ENCODE assay signal across 17 cellular contexts in the genomic region with DNA sequence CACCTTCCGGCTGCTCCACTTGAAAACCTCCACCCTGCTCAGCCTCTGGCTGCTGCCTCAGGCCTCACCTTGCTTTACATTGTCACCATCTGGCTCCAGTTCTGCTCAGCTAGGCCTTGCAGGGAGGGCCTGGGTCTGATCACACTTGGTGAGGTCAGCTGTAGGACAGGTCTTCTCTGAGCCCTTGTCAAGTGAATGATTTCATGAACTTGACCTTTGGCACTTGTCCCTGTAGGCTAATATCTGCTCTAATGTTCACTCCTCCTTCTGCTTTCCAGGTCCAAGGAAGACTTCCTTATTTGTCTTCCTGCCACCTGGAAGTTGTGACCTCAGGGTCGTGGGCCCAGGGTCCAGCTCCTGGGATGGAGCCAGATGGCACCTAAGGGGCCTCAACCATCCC. TPM values are rescaled to one million over a fixed set of nuclear protein-coding genes. Genes with fewer than 3 reads are reported as not detected.
A peak's percentile ranks its signal among the peaks of the same experiment; 100 is the strongest.
DNase-seq lines count a peak whose midpoint lies in the region; ATAC-seq, FAIRE-seq and TF ChIP-seq lines count a peak whose summit lies in the region.
"Had no signal": no experiment of that assay in that cellular context is flagged by ENCODE, and none has a peak within 500 bp of the region (broad histone marks: within the 10 kb centered on the region; RNA-seq: fewer than 3 reads in every experiment).

No MANE protein-coding gene starts in this region.

- no peaks in the 10 kb centered on the region for H3K9me3 ChIP-seq in BLaER1
- no peaks in the 10 kb centered on the region for H3K9me3 ChIP-seq in HepG2 (ENCODE audit: low read length)
- H3K9me3 ChIP-seq: SJSA1 had no signal

- H3K27me3 Mint-ChIP-seq in activated T-helper 17 cell treated with anti-CD3 and anti-CD28 coated beads, Interleukin-2, amount 50 U/mL, for 72 hours: no peaks in the 10 kb centered on the region

- no peak overlapping the region for H3K4me3 ChIP-seq in BLaER1
- H3K4me3 ChIP-seq in HepG2 (replicated peaks in 1 of 3; ENCODE audit: insufficient read depth in 1 of 3, low read depth in 2 of 3, low read length in 3 of 3): no peak overlapping the region
- H3K4me3 ChIP-seq: PC-9, SJSA1 had no signal

- H3K36me3 ChIP-seq in BLaER1: peaks cover 78% of the 10 kb centered on the region
- peaks cover 53 to 78% of the 10 kb centered on the region in 2 experiments for H3K36me3 ChIP-seq in HepG2 (replicated peaks in 1 of 2; ENCODE audit: control insufficient read depth in 1 of 2, insufficient read depth in 2 of 2, low read length in 2 of 2)
- H3K36me3 ChIP-seq: SJSA1 had no signal

- no peak overlapping the region for H3K4me3 Mint-ChIP-seq in activated T-helper 17 cell treated with anti-CD3 and anti-CD28 coated beads, Interleukin-2, amount 50 U/mL, for 72 hours
- H3K4me3 Mint-ChIP-seq in stimulated activated effector memory CD8-positive, alpha-beta T cell treated with anti-CD3 and anti-CD28 coated beads, Interleukin-12 subunit alpha, Interleukin-12 subunit beta, amount 100 ng/mL, for 72 hours: no peak overlapping the region

- peak overlapping the region; percentile 10 for H3K27ac Mint-ChIP-seq in activated T-helper 17 cell treated with anti-CD3 and anti-CD28 coated beads, Interleukin-2, amount 50 U/mL, for 72 hours
- H3K27ac Mint-ChIP-seq in stimulated activated effector memory CD8-positive, alpha-beta T cell treated with anti-CD3 and anti-CD28 coated beads, Interleukin-12 subunit alpha, Interleukin-12 subunit beta, amount 100 ng/mL, for 72 hours: peak overlapping the region; percentile 38

- CTCF ChIA-PET in HepG2 (lab: Yijun Ruan, JAX; ENCODE audit: low intra/inter-chr PET ratio, low total read pairs): no interaction called here

- H3K9ac ChIP-seq in BLaER1 (no peak overlapping the region), HepG2 (ENCODE audit: insufficient read depth, low read depth, low read length) (no peak overlapping the region)

- no peaks in the 10 kb centered on the region for H3K9me3 Mint-ChIP-seq in activated T-helper 17 cell treated with anti-CD3 and anti-CD28 coated beads, Interleukin-2, amount 50 U/mL, for 72 hours
- no peaks in the 10 kb centered on the region for H3K9me3 Mint-ChIP-seq in stimulated activated effector memory CD8-positive, alpha-beta T cell treated with anti-CD3 and anti-CD28 coated beads, Interleukin-12 subunit alpha, Interleukin-12 subunit beta, amount 100 ng/mL, for 72 hours
- H3K9me3 Mint-ChIP-seq: CD8-positive, alpha-beta memory T cell had no signal

- no TSS peak for BruUV-seq in HepG2 (replicated peaks; lab: Mats Ljungman, UMichigan)

- no peak for TF ChIP-seq RAD21 in HepG2 (CRISPR knock-in tag; IDR thresholded peaks at IDR 0.05)

- in situ Hi-C loops in HepG2 (cut with HindIII; ENCODE audit: extremely low pct_ligation_motif_present, low pct_unique_long_range_greater_than_20kb): no loop called here

- WGBS in HepG2 (ENCODE audit: low lambda C conversion rate): 86% methylated on average over 2 of the region's 2 CpGs

- TF ChIP-seq EP300 in HepG2 (IDR thresholded peaks at IDR 0.05; ENCODE audit: low read depth in 2 of 2, low read length in 2 of 2) (no peak), HepG2 (CRISPR knock-in tag; IDR thresholded peaks at IDR 0.05; ENCODE audit: borderline replicate concordance) (no peak)

- no peak for TF ChIP-seq POLR2A in HepG2 (IDR thresholded peaks at IDR 0.05; ENCODE audit: insufficient read depth in 1 of 2, low read depth in 2 of 2, low read length in 2 of 2)

- H3K4me1 ChIP-seq in BLaER1: peaks cover 47% of the 10 kb centered on the region
- peaks cover 23% of the 10 kb centered on the region for H3K4me1 ChIP-seq in HepG2 (ENCODE audit: insufficient read depth, low read length)
- H3K4me1 ChIP-seq: SJSA1 had no signal

- H4K20me1 ChIP-seq in BLaER1 (no peaks in the 10 kb centered on the region), HepG2 (ENCODE audit: insufficient read depth, low read length) (peaks cover 22% of the 10 kb centered on the region; the same call in 1 of the 2 replicates)

- POLR2A ChIA-PET in HepG2 (lab: Yijun Ruan, JAX): interaction anchor here (1.4 to 2.0 kb wide), 2 partner anchors 78 to 135 kb away, joined by 4 read pairs; a partner anchor contains a TSS

- no peaks in the 10 kb centered on the region for H3K36me3 Mint-ChIP-seq in activated T-helper 17 cell treated with anti-CD3 and anti-CD28 coated beads, Interleukin-2, amount 50 U/mL, for 72 hours (ENCODE audit: low read depth)
- no peaks in the 10 kb centered on the region for H3K36me3 Mint-ChIP-seq in stimulated activated effector memory CD8-positive, alpha-beta T cell treated with anti-CD3 and anti-CD28 coated beads, Interleukin-12 subunit alpha, Interleukin-12 subunit beta, amount 100 ng/mL, for 72 hours
- H3K36me3 Mint-ChIP-seq: CD8-positive, alpha-beta memory T cell had no signal

- intact Hi-C loops in HepG2 (cut with micrococcal nuclease; ENCODE audit: unreplicated experiment): no loop called here

- H3K27me3 ChIP-seq in BLaER1 (no peaks in the 10 kb centered on the region), HepG2 (ENCODE audit: control insufficient read depth in 1 of 2, insufficient read depth in 2 of 2, low read length in 2 of 2) (no peaks in the 10 kb centered on the region)
- H3K27me3 ChIP-seq: SJSA1 had no signal

- H3K4me2 ChIP-seq in BLaER1 (peak overlapping the region; percentile 41), HepG2 (ENCODE audit: low read depth, low read length) (no peak overlapping the region)
- H3K4me2 ChIP-seq: PC-9 had no signal

- TF ChIP-seq CTCF in HepG2 (CRISPR knock-in tag; IDR thresholded peaks at IDR 0.05): no peak

- DNase-seq in HepG2 (ENCODE audit: low spot score): no peak
- no peak for DNase-seq in stimulated activated effector memory CD8-positive, alpha-beta T cell treated with anti-CD3 and anti-CD28 coated beads, Interleukin-12 subunit alpha, Interleukin-12 subunit beta, amount 100 ng/mL, for 72 hours (ENCODE audit: low spot score in 2 of 2)
- DNase-seq in stimulated activated CD4-positive, alpha-beta T cell treated with anti-CD3 and anti-CD28 coated beads, Interleukin-1b, Interleukin-23, amount 100 ng/mL, for 48 hours: no peak
- DNase-seq in NOMO-1 (lab: John Stamatoyannopoulos, UW; ENCODE audit: unreplicated experiment in 2 of 2): no peak
- DNase-seq: CD8-positive, alpha-beta memory T cell; KG1; MV-4-11; NCI-H187 treated with DMSO at 0.1 percent for 48 hours; NCI-H2227 treated with DMSO at 0.1 percent for 48 hours; NCI-H524 treated with DMSO at 0.1 percent for 48 hours had no signal

- H3K27ac ChIP-seq in BLaER1 (peak overlapping the region; percentile 45; the same call in 1 of the 2 replicates), HepG2 (ENCODE audit: extremely low read length, insufficient read depth, low read length) (no peak overlapping the region)
- H3K27ac ChIP-seq: PC-9, SJSA1 had no signal

- no peaks in the 10 kb centered on the region for H3K79me2 ChIP-seq in HepG2 (ENCODE audit: insufficient read depth, low read length)

- ATAC-seq in activated T-helper 17 cell treated with anti-CD3 and anti-CD28 coated beads, Interleukin-2, amount 50 U/mL, for 72 hours (replicated peaks): no peak
- peak; percentile 33 for ATAC-seq in HepG2
- no peak for ATAC-seq in stimulated activated effector memory CD8-positive, alpha-beta T cell treated with anti-CD3 and anti-CD28 coated beads, Interleukin-12 subunit alpha, Interleukin-12 subunit beta, amount 100 ng/mL, for 72 hours
- ATAC-seq in GM18867 (IDR thresholded peaks at IDR 0.05; ENCODE audit: unreplicated experiment): no peak

- H2AFZ ChIP-seq in HepG2 (ENCODE audit: low read length): no peak overlapping the region
- H2AFZ ChIP-seq: PC-9 had no signal

- no peak for FAIRE-seq in HepG2 (lab: Jason Lieb, UNC)
- FAIRE-seq: A204.1, D721Med had no signal

- H3K4me1 Mint-ChIP-seq in activated T-helper 17 cell treated with anti-CD3 and anti-CD28 coated beads, Interleukin-2, amount 50 U/mL, for 72 hours: peaks cover 13% of the 10 kb centered on the region
- H3K4me1 Mint-ChIP-seq in stimulated activated effector memory CD8-positive, alpha-beta T cell treated with anti-CD3 and anti-CD28 coated beads, Interleukin-12 subunit alpha, Interleukin-12 subunit beta, amount 100 ng/mL, for 72 hours: peaks cover 16% of the 10 kb centered on the region

RNA-seq across cellular contexts. Expression of a gene that starts 41.4 kb away (rescaled TPM):
- 10 to 100 TPM in 1 of 2 donors, 1 to 10 TPM in 1; 6.3 to 30.7 TPM for total RNA-seq in activated T-helper 17 cell treated with anti-CD3 and anti-CD28 coated beads, Interleukin-2, amount 50 U/mL, for 72 hours
- 47.3 and 55.9 TPM in 2 replicates for total RNA-seq in HepG2 (2016; rRNA removed; fragmentation: Illumina TruSeq; extraction: Trizol)
- total RNA-seq in HepG2 (2016; cell fraction: cytosol; rRNA removed; fragmentation: Illumina TruSeq; extraction: Trizol; ENCODE audit: low read depth): 6.1 and 8.9 TPM in 2 replicates
- total RNA-seq in HepG2 (2016; cell fraction: insoluble cytoplasmic fraction; rRNA removed; fragmentation: Illumina TruSeq; extraction: Trizol): 38.1 and 54.3 TPM in 2 replicates
- 30.4 and 36.7 TPM in 2 replicates for total RNA-seq in HepG2 (2016; cell fraction: membrane; rRNA removed; fragmentation: Illumina TruSeq; extraction: Trizol)
- 76.8 and 90.3 TPM in 2 replicates for total RNA-seq in HepG2 (2016; cell fraction: nucleus; rRNA removed; fragmentation: Illumina TruSeq; extraction: Trizol)
- 167 and 213 TPM in 2 replicates for polyA plus RNA-seq in HepG2 (2011; rRNA removed)
- 119 and 128 TPM in 2 replicates for polyA plus RNA-seq in HepG2 (2011; cell fraction: cytosol; rRNA removed)
- polyA plus RNA-seq in HepG2 (2011; cell fraction: nucleus; rRNA removed): 229 and 238 TPM in 2 replicates
- polyA plus RNA-seq in HepG2 (2012): 125 and 182 TPM in 2 replicates
- 5.7 and 6.0 TPM in 2 replicates for polyA plus RNA-seq in HepG2 (2016; cell fraction: cytosol; fragmentation: Illumina TruSeq; extraction: Trizol; ENCODE audit: low read depth)
- polyA plus RNA-seq in HepG2 (2016; cell fraction: insoluble cytoplasmic fraction; fragmentation: Illumina TruSeq; extraction: Trizol; ENCODE audit: low read depth): 37.1 and 51.8 TPM in 2 replicates
- polyA plus RNA-seq in HepG2 (2016; cell fraction: membrane; fragmentation: Illumina TruSeq; extraction: Trizol; ENCODE audit: low read depth): 13.5 and 17.9 TPM in 2 replicates
- polyA plus RNA-seq in HepG2 (2016; cell fraction: nucleus; fragmentation: Illumina TruSeq; extraction: Trizol; ENCODE audit: insufficient read depth, low read depth): 139 and 140 TPM in 2 replicates
- 212 and 690 TPM in 2 replicates for polyA minus RNA-seq in HepG2 (2011; rRNA and poly(A)+ RNA removed; ENCODE audit: low replicate concordance)
- polyA minus RNA-seq in HepG2 (2011; cell fraction: cytosol; rRNA and poly(A)+ RNA removed): 137 and 178 TPM in 2 replicates
- 83.0 and 106 TPM in 2 replicates for polyA minus RNA-seq in HepG2 (2011; cell fraction: nucleus; rRNA and poly(A)+ RNA removed)
- polyA plus RNA-seq: CD8-positive, alpha-beta memory T cell had no signal
